ENCODE assay signal across 14 cellular contexts in the genomic region with DNA sequence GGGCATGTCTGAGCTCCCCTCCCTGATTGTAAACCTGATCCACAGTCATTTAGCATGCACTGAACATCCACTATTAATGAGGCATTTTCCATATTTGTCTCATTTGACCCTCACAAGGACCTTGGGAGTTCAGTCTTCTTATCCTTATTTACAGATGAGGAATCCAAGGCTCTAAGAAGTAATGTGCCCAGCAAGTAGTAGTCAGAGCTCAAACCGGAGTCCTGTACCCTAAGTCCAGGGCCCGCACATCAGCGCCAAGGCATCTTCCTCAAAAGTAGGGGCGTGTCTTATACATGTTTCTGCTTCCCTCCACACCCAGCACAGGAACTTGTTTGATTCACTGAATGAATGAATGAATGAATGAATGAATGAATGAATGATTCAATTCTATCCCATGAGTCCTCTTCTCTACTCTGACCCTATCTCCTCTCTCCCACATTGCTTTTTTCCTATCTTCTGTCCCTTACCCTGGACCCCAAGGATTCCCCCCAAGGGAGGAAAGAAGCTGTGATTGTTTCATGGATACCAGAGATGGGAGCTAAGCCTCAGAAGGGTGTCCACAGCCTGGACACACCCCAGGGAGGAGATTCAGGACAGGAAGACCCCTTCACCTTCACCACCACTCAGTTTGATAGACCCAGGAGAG. TPM values are rescaled to one million over a fixed set of nuclear protein-coding genes. Genes with fewer than 3 reads are reported as not detected.
DNase-seq lines count a peak whose midpoint lies in the region; ATAC-seq and TF ChIP-seq lines count a peak whose summit lies in the region.
"Had no signal": no experiment of that assay in that cellular context is flagged by ENCODE, and none has a peak within 500 bp of the region (broad histone marks: within the 10 kb centered on the region; RNA-seq: fewer than 3 reads in every experiment).

No MANE protein-coding gene starts in this region.

- H2BK120ac ChIP-seq in mesendoderm (ENCODE audit: low read depth, low read length) = no peak overlapping the region

- intact Hi-C loops in body of pancreas (cut with DNase I) = no loop called here

- H3K4me2 ChIP-seq in mesendoderm (ENCODE audit: low read length) = no peak overlapping the region

- POLR2A ChIA-PET in activated naive CD8-positive, alpha-beta T cell treated with anti-CD3 and anti-CD28 coated beads, Interleukin-2, amount 10 ng/mL, durations not matched to agents 7 days and 5 days (lab: Charles Lee) = no interaction called here
- POLR2A ChIA-PET in activated CD8-positive, alpha-beta T cell treated with anti-CD3 and anti-CD28 coated beads, Interleukin-2, amount 10 ng/mL, durations not matched to agents 7 days and 5 days (lab: Charles Lee) = no interaction called here

- no peak overlapping the region for H3K9ac ChIP-seq in mesendoderm (ENCODE audit: low read length)

- peaks cover 39% of the 10 kb centered on the region for H3K4me1 ChIP-seq in body of pancreas
- peaks cover 25% of the 10 kb centered on the region for H3K4me1 ChIP-seq in mesendoderm (ENCODE audit: control insufficient read depth, low read depth, low read length)
- peaks cover 15 to 31% (median 28%) of the 10 kb centered on the region in 4 donors for H3K4me1 ChIP-seq in upper lobe of left lung

- H3K4me3 Mint-ChIP-seq in activated naive CD8-positive, alpha-beta T cell treated with anti-CD3 and anti-CD28 coated beads, Interleukin-2, amount 10 ng/mL, durations not matched to agents 7 days and 5 days = no peak overlapping the region
- no peak overlapping the region for H3K4me3 Mint-ChIP-seq in activated naive CD8-positive, alpha-beta T cell treated with anti-CD3 and anti-CD28 coated beads for 36 hours
- no peak overlapping the region for H3K4me3 Mint-ChIP-seq in activated CD8-positive, alpha-beta T cell treated with anti-CD3 and anti-CD28 coated beads, Interleukin-2, amount 10 ng/mL, durations not matched to agents 7 days and 5 days
- H3K4me3 Mint-ChIP-seq: activated naive CD4-positive, alpha-beta T cell treated with anti-CD3 and anti-CD28 coated beads, Interleukin-2, amount 50 U/mL, for 24 hours; effector memory CD8-positive, alpha-beta T cell; naive B cell; stimulated activated effector memory CD8-positive, alpha-beta T cell treated with anti-CD3 and anti-CD28 coated beads, Interleukin-12 subunit alpha, Interleukin-12 subunit beta, amount 100 ng/mL, for 72 hours had no signal

- H3K27me3 Mint-ChIP-seq in activated naive CD8-positive, alpha-beta T cell treated with anti-CD3 and anti-CD28 coated beads, Interleukin-2, amount 10 ng/mL, durations not matched to agents 7 days and 5 days = peaks cover 6% of the 10 kb centered on the region
- H3K27me3 Mint-ChIP-seq in activated naive CD8-positive, alpha-beta T cell treated with anti-CD3 and anti-CD28 coated beads for 36 hours = no peaks in the 10 kb centered on the region
- peaks cover 4% of the 10 kb centered on the region for H3K27me3 Mint-ChIP-seq in activated CD8-positive, alpha-beta T cell treated with anti-CD3 and anti-CD28 coated beads, Interleukin-2, amount 10 ng/mL, durations not matched to agents 7 days and 5 days (ENCODE audit: low read depth)
- H3K27me3 Mint-ChIP-seq: activated naive CD4-positive, alpha-beta T cell treated with anti-CD3 and anti-CD28 coated beads, Interleukin-2, amount 50 U/mL, for 24 hours had no signal

- H3K4me3 ChIP-seq in body of pancreas (no peak overlapping the region), mesendoderm (ENCODE audit: low read length) (no peak overlapping the region), upper lobe of left lung (no peak overlapping the region)

- H3K4me1 Mint-ChIP-seq in activated naive CD8-positive, alpha-beta T cell treated with anti-CD3 and anti-CD28 coated beads, Interleukin-2, amount 10 ng/mL, durations not matched to agents 7 days and 5 days = peaks cover 3% of the 10 kb centered on the region
- peaks cover 6% of the 10 kb centered on the region for H3K4me1 Mint-ChIP-seq in activated naive CD8-positive, alpha-beta T cell treated with anti-CD3 and anti-CD28 coated beads for 36 hours
- H3K4me1 Mint-ChIP-seq in activated CD8-positive, alpha-beta T cell treated with anti-CD3 and anti-CD28 coated beads, Interleukin-2, amount 10 ng/mL, durations not matched to agents 7 days and 5 days (ENCODE audit: low read depth) = peaks cover 6% of the 10 kb centered on the region
- H3K4me1 Mint-ChIP-seq: activated naive CD4-positive, alpha-beta T cell treated with anti-CD3 and anti-CD28 coated beads, Interleukin-2, amount 50 U/mL, for 24 hours; naive B cell; stimulated activated effector memory CD8-positive, alpha-beta T cell treated with anti-CD3 and anti-CD28 coated beads, Interleukin-12 subunit alpha, Interleukin-12 subunit beta, amount 100 ng/mL, for 72 hours had no signal

- peak overlapping the region; percentile 83 to 96 (median 87) for H3K27ac ChIP-seq in body of pancreas
- H3K27ac ChIP-seq in mesendoderm (ENCODE audit: low read depth, low read length) = peak overlapping the region; percentile 74
- H3K27ac ChIP-seq in upper lobe of left lung = peak overlapping the region; percentile 47 to 85 (median 69)

- H3K27ac Mint-ChIP-seq in activated naive CD8-positive, alpha-beta T cell treated with anti-CD3 and anti-CD28 coated beads, Interleukin-2, amount 10 ng/mL, durations not matched to agents 7 days and 5 days = peak overlapping the region; percentile 11
- no peak overlapping the region for H3K27ac Mint-ChIP-seq in activated naive CD8-positive, alpha-beta T cell treated with anti-CD3 and anti-CD28 coated beads for 36 hours
- no peak overlapping the region for H3K27ac Mint-ChIP-seq in activated CD8-positive, alpha-beta T cell treated with anti-CD3 and anti-CD28 coated beads, Interleukin-2, amount 10 ng/mL, durations not matched to agents 7 days and 5 days
- H3K27ac Mint-ChIP-seq: activated naive CD4-positive, alpha-beta T cell treated with anti-CD3 and anti-CD28 coated beads, Interleukin-2, amount 50 U/mL, for 24 hours; effector memory CD8-positive, alpha-beta T cell; stimulated activated effector memory CD8-positive, alpha-beta T cell treated with anti-CD3 and anti-CD28 coated beads, Interleukin-12 subunit alpha, Interleukin-12 subunit beta, amount 100 ng/mL, for 72 hours had no signal

- H3K27me3 ChIP-seq in body of pancreas (no peaks in the 10 kb centered on the region), mesendoderm (ENCODE audit: insufficient read depth, low read length, poor library complexity) (no peaks in the 10 kb centered on the region), upper lobe of left lung (no peaks in the 10 kb centered on the region)

- ATAC-seq in activated naive CD8-positive, alpha-beta T cell treated with anti-CD3 and anti-CD28 coated beads, Interleukin-2, amount 10 ng/mL, durations not matched to agents 7 days and 5 days (ENCODE audit: low read depth) = no peak
- ATAC-seq in body of pancreas = no peak
- ATAC-seq in upper lobe of left lung (ENCODE audit: low FRiP score in 2 of 2) = peak; percentile 41
- no peak for ATAC-seq in activated CD8-positive, alpha-beta T cell treated with anti-CD3 and anti-CD28 coated beads, Interleukin-2, amount 10 ng/mL, durations not matched to agents 7 days and 5 days
- no peak for ATAC-seq in GM21717 (IDR thresholded peaks at IDR 0.05; ENCODE audit: unreplicated experiment)
- ATAC-seq: effector memory CD8-positive, alpha-beta T cell had no signal

- no peak overlapping the region for H3K4ac ChIP-seq in mesendoderm (ENCODE audit: low read depth, low read length)

- H3K56ac ChIP-seq in mesendoderm (ENCODE audit: low read length) = peak overlapping the region; percentile 85

- no peak overlapping the region for H3K23ac ChIP-seq in mesendoderm (ENCODE audit: low read length)

- H3K36me3 ChIP-seq in body of pancreas (replicated peaks in 1 of 2; ENCODE audit: insufficient read depth in 1 of 2, low read depth in 2 of 2) = no peaks in the 10 kb centered on the region
- no peaks in the 10 kb centered on the region for H3K36me3 ChIP-seq in mesendoderm (ENCODE audit: control insufficient read depth, insufficient read depth, low read length)
- no peaks in the 10 kb centered on the region for H3K36me3 ChIP-seq in upper lobe of left lung

- H3K9me3 Mint-ChIP-seq in activated naive CD8-positive, alpha-beta T cell treated with anti-CD3 and anti-CD28 coated beads, Interleukin-2, amount 10 ng/mL, durations not matched to agents 7 days and 5 days = no peaks in the 10 kb centered on the region
- H3K9me3 Mint-ChIP-seq in activated naive CD8-positive, alpha-beta T cell treated with anti-CD3 and anti-CD28 coated beads for 36 hours = no peaks in the 10 kb centered on the region
- no peaks in the 10 kb centered on the region for H3K9me3 Mint-ChIP-seq in activated CD8-positive, alpha-beta T cell treated with anti-CD3 and anti-CD28 coated beads, Interleukin-2, amount 10 ng/mL, durations not matched to agents 7 days and 5 days (ENCODE audit: insufficient read depth)
- H3K9me3 Mint-ChIP-seq: activated naive CD4-positive, alpha-beta T cell treated with anti-CD3 and anti-CD28 coated beads, Interleukin-2, amount 50 U/mL, for 24 hours; effector memory CD8-positive, alpha-beta T cell; naive B cell; stimulated activated effector memory CD8-positive, alpha-beta T cell treated with anti-CD3 and anti-CD28 coated beads, Interleukin-12 subunit alpha, Interleukin-12 subunit beta, amount 100 ng/mL, for 72 hours had no signal

- CTCF ChIA-PET in activated CD8-positive, alpha-beta T cell treated with anti-CD3 and anti-CD28 coated beads, Interleukin-2, amount 10 ng/mL, durations not matched to agents 7 days and 5 days (lab: Charles Lee) = interaction anchor here (1.2 to 1.3 kb wide), 2 partner anchors 42 to 54 kb away, joined by 3 to 4 read pairs; no protein-coding TSS in a partner anchor

- TF ChIP-seq CTCF in body of pancreas (IDR thresholded peaks at IDR 0.05) = no peak
- no peak for TF ChIP-seq CTCF in upper lobe of left lung (IDR thresholded peaks at IDR 0.05)
- no peak for TF ChIP-seq CTCF in GM20000 (IDR thresholded peaks at IDR 0.05; ENCODE audit: extremely low read depth, missing control alignments)

- peak overlapping the region; percentile 31 for H2BK5ac ChIP-seq in mesendoderm (ENCODE audit: low read length)

- H2AK5ac ChIP-seq in mesendoderm (ENCODE audit: low read length) = peak overlapping the region; percentile 68

- 61 to 66% methylated on average over 3 to 4 of the region's 4 CpGs for WGBS in body of pancreas, 2 donors
- no CpG with 5 or more reads among the region's 4 CpGs for WGBS in mesendoderm (ENCODE audit: extremely low coverage, insufficient coverage, low lambda C conversion rate)
- WGBS in upper lobe of left lung, 2 donors = 59 to 76% methylated on average over 4 of the region's 4 CpGs

- DNase-seq in activated naive CD8-positive, alpha-beta T cell treated with anti-CD3 and anti-CD28 coated beads, Interleukin-2, amount 10 ng/mL, durations not matched to agents 7 days and 5 days = no peak
- DNase-seq in activated naive CD8-positive, alpha-beta T cell treated with anti-CD3 and anti-CD28 coated beads for 36 hours = no peak
- DNase-seq in body of pancreas = no peak
- DNase-seq in mesendoderm = no peak
- no peak for DNase-seq in upper lobe of left lung
- no peak for DNase-seq in GM20000 (ENCODE audit: low spot score)
- no peak for DNase-seq in activated CD8-positive, alpha-beta T cell treated with anti-CD3 and anti-CD28 coated beads, Interleukin-2, amount 10 ng/mL, durations not matched to agents 7 days and 5 days
- DNase-seq: effector memory CD8-positive, alpha-beta T cell; naive B cell; NCI-H82 had no signal

- no peaks in the 10 kb centered on the region for H3K79me1 ChIP-seq in mesendoderm (ENCODE audit: low read length)

- H4K8ac ChIP-seq in mesendoderm (ENCODE audit: low read depth, low read length) = no peak overlapping the region

- H3K79me2 ChIP-seq in mesendoderm (ENCODE audit: control insufficient read depth, insufficient read depth, low read length) = no peaks in the 10 kb centered on the region

- no peak overlapping the region for H4K5ac ChIP-seq in mesendoderm (ENCODE audit: low read length)

- no peak for TF ChIP-seq EP300 in upper lobe of left lung (IDR thresholded peaks at IDR 0.05)

- H2BK15ac ChIP-seq in mesendoderm (replicated peaks; ENCODE audit: low read depth) = no peak overlapping the region

- H3K36me3 Mint-ChIP-seq in activated naive CD8-positive, alpha-beta T cell treated with anti-CD3 and anti-CD28 coated beads, Interleukin-2, amount 10 ng/mL, durations not matched to agents 7 days and 5 days = no peaks in the 10 kb centered on the region
- no peaks in the 10 kb centered on the region for H3K36me3 Mint-ChIP-seq in activated naive CD8-positive, alpha-beta T cell treated with anti-CD3 and anti-CD28 coated beads for 36 hours
- no peaks in the 10 kb centered on the region for H3K36me3 Mint-ChIP-seq in activated CD8-positive, alpha-beta T cell treated with anti-CD3 and anti-CD28 coated beads, Interleukin-2, amount 10 ng/mL, durations not matched to agents 7 days and 5 days (ENCODE audit: low read depth)
- H3K36me3 Mint-ChIP-seq: activated naive CD4-positive, alpha-beta T cell treated with anti-CD3 and anti-CD28 coated beads, Interleukin-2, amount 50 U/mL, for 24 hours; naive B cell; stimulated activated effector memory CD8-positive, alpha-beta T cell treated with anti-CD3 and anti-CD28 coated beads, Interleukin-12 subunit alpha, Interleukin-12 subunit beta, amount 100 ng/mL, for 72 hours had no signal

- peak overlapping the region; percentile 46 for H3K18ac ChIP-seq in mesendoderm (ENCODE audit: low read length)

- TF ChIP-seq POLR2A in body of pancreas (IDR thresholded peaks at IDR 0.05) (no peak), upper lobe of left lung (IDR thresholded peaks at IDR 0.05) (no peak)

- no peaks in the 10 kb centered on the region for H3K9me3 ChIP-seq in body of pancreas
- no peaks in the 10 kb centered on the region for H3K9me3 ChIP-seq in upper lobe of left lung

RNA-seq across cellular contexts. Expression of gene KRT8, which starts 21.8 kb away (rescaled TPM):
- under 1 TPM in 1 of 2 experiments, not detected in 1; 0.20 TPM for total RNA-seq in activated naive CD8-positive, alpha-beta T cell treated with anti-CD3 and anti-CD28 coated beads, Interleukin-2, amount 10 ng/mL, durations not matched to agents 7 days and 5 days
- total RNA-seq in activated naive CD8-positive, alpha-beta T cell treated with anti-CD3 and anti-CD28 coated beads for 36 hours = under 1 TPM; 0.48 to 0.62 TPM
- total RNA-seq in body of pancreas = 100 to 1,000 TPM; 394 to 455 TPM
- 450 TPM for polyA plus RNA-seq in mesendoderm (2013, experiment 1 of 2)
- 461 TPM for polyA plus RNA-seq in mesendoderm (2013, experiment 2 of 2)
- 1,000 to 10,000 TPM in 1 of 6 donors, 100 to 1,000 TPM in 4, 10 to 100 TPM in 1; 90.1 to 1,458 (median 358) TPM for total RNA-seq in upper lobe of left lung
- not detected for total RNA-seq in activated CD8-positive, alpha-beta T cell treated with anti-CD3 and anti-CD28 coated beads, Interleukin-2, amount 10 ng/mL, durations not matched to agents 7 days and 5 days
- total RNA-seq: T-helper 1 cell treated with Interleukin-12 subunit alpha and Interleukin-12 subunit beta and Interleukin-4 antibody, amounts not matched to agents 30 ng/mL and 1 ng/mL, for 36 hours had no signal

RNA-seq across cellular contexts. Expression of gene KRT18, which starts 22.2 kb away (rescaled TPM):
- total RNA-seq in activated naive CD8-positive, alpha-beta T cell treated with anti-CD3 and anti-CD28 coated beads, Interleukin-2, amount 10 ng/mL, durations not matched to agents 7 days and 5 days = 1 to 10 TPM; 2.4 to 2.8 TPM
- 1 to 10 TPM; 7.3 to 7.6 TPM for total RNA-seq in activated naive CD8-positive, alpha-beta T cell treated with anti-CD3 and anti-CD28 coated beads for 36 hours
- 100 to 1,000 TPM; 542 to 573 TPM for total RNA-seq in body of pancreas
- polyA plus RNA-seq in mesendoderm (2013, experiment 1 of 2) = 373 TPM
- polyA plus RNA-seq in mesendoderm (2013, experiment 2 of 2) = 379 TPM
- total RNA-seq in upper lobe of left lung = 1,000 to 10,000 TPM in 1 of 6 donors, 100 to 1,000 TPM in 4, 10 to 100 TPM in 1; 99.5 to 1,221 (median 355) TPM
- under 1 TPM; 0.44 to 0.95 TPM for total RNA-seq in activated CD8-positive, alpha-beta T cell treated with anti-CD3 and anti-CD28 coated beads, Interleukin-2, amount 10 ng/mL, durations not matched to agents 7 days and 5 days

Comparison
In these comparisons a context has a peak if more than half of its experiments do, and no peak if none do; other contexts are left out.
1. ATAC-seq: peak in upper lobe of left lung (2 of 2); none in activated naive CD8-positive, alpha-beta T cell treated with anti-CD3 and anti-CD28 coated beads, Interleukin-2, amount 10 ng/mL, durations not matched to agents 7 days and 5 days (single experiment), body of pancreas (single experiment), activated CD8-positive, alpha-beta T cell treated with anti-CD3 and anti-CD28 coated beads, Interleukin-2, amount 10 ng/mL, durations not matched to agents 7 days and 5 days (single experiment) and GM21717 (single experiment).
2. RNA of gene KRT8, which starts 21.8 kb away (total RNA-seq): 394 to 455 TPM in body of pancreas and 90.1 to 1,458 TPM in upper lobe of left lung; 0.48 to 0.62 TPM in activated naive CD8-positive, alpha-beta T cell treated with anti-CD3 and anti-CD28 coated beads for 36 hours, 0.20 TPM in activated naive CD8-positive, alpha-beta T cell treated with anti-CD3 and anti-CD28 coated beads, Interleukin-2, amount 10 ng/mL, durations not matched to agents 7 days and 5 days and not detected in activated CD8-positive, alpha-beta T cell treated with anti-CD3 and anti-CD28 coated beads, Interleukin-2, amount 10 ng/mL, durations not matched to agents 7 days and 5 days; every median in the first group is over 10 times any median in the second.
3. RNA of gene KRT18, which starts 22.2 kb away (total RNA-seq): 542 to 573 TPM in body of pancreas and 99.5 to 1,221 TPM in upper lobe of left lung; 7.3 to 7.6 TPM in activated naive CD8-positive, alpha-beta T cell treated with anti-CD3 and anti-CD28 coated beads for 36 hours, 2.4 to 2.8 TPM in activated naive CD8-positive, alpha-beta T cell treated with anti-CD3 and anti-CD28 coated beads, Interleukin-2, amount 10 ng/mL, durations not matched to agents 7 days and 5 days and 0.44 to 0.95 TPM in activated CD8-positive, alpha-beta T cell treated with anti-CD3 and anti-CD28 coated beads, Interleukin-2, amount 10 ng/mL, durations not matched to agents 7 days and 5 days; every median in the first group is over 10 times any median in the second.
4. Peak in every context shown above with its lines, with median percentiles within 50 percentile points of each other: H3K27ac ChIP-seq.